In the genomic region with DNA sequence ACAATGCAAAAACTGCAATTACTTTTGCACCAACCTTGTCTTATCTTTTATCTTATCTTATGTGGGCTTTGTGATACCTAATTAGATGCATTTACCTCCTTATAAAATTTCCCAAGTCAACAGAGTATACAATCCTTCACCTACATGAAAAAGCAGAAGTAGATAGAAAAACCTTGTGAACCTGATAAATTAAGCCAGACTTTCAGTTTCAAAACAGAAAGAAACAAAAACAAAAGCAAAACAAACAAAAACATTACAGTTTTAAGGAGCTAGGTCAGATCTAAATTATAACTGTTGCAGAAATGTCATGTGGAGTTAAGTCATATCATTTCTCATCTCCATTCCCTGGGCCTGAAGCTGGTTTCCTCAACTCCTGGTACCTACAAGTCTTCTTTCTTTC, we compare ENCODE assay signal across 13 cellular contexts. TPM values are rescaled to one million over a fixed set of nuclear protein-coding genes. Genes with fewer than 3 reads are reported as not detected.
A peak's percentile ranks its signal among the peaks of the same experiment; 100 is the strongest.
DNase-seq lines count a peak whose midpoint lies in the region; ATAC-seq and TF ChIP-seq lines count a peak whose summit lies in the region.
"Had no signal": no experiment of that assay in that cellular context is flagged by ENCODE, and none has a peak within 500 bp of the region (broad histone marks: within the 10 kb centered on the region; RNA-seq: fewer than 3 reads in every experiment).

No MANE protein-coding gene starts in this region.

- no peak overlapping the region for H2BK15ac ChIP-seq in mesendoderm (replicated peaks; ENCODE audit: low read depth)

- intact Hi-C loops in tibial artery (cut with DNase I; ENCODE audit: low total_unique reads): no loop called here
- intact Hi-C loops in MCF 10A (cut with micrococcal nuclease): no loop called here

- H3K27ac ChIP-seq in mesendoderm (ENCODE audit: low read depth, low read length): no peak overlapping the region
- H3K27ac ChIP-seq in tibial artery: no peak overlapping the region

- H4K8ac ChIP-seq in mesendoderm (ENCODE audit: low read depth, low read length): no peak overlapping the region

- CTCF ChIA-PET in MCF 10A (lab: Yijun Ruan, JAX): no interaction called here

- TF ChIP-seq CTCF in GM12865 (IDR thresholded peaks at IDR 0.05; ENCODE audit: insufficient read depth, low read depth, low read length, missing control alignments) (no peak), tibial artery (IDR thresholded peaks at IDR 0.05) (no peak), MCF 10A (IDR thresholded peaks at IDR 0.05; ENCODE audit: unreplicated experiment) (no peak)

- DNase-seq in GM12865 (ENCODE audit: low read depth): peak; percentile 33
- DNase-seq in mesendoderm: no peak
- DNase-seq in tibial artery: no peak
- DNase-seq in effector CD4-positive, alpha-beta T cell: no peak
- DNase-seq in MCF 10A (ENCODE audit: unreplicated experiment): no peak
- DNase-seq: activated CD4-positive, alpha-beta T cell treated with anti-CD3 and anti-CD28 coated beads, Interleukin-2, amount 50 U/mL, for 48 hours; NCI-H1436; stimulated activated CD4-positive, alpha-beta T cell treated with anti-CD3 and anti-CD28 coated beads, Interleukin-4, amount 100 ng/mL, for 4 hours had no signal

- no peaks in the 10 kb centered on the region for H3K9me3 ChIP-seq in tibial artery

- H3K4ac ChIP-seq in mesendoderm (ENCODE audit: low read depth, low read length): no peak overlapping the region

- no TSS peak for BruUV-seq in MCF 10A (replicated peaks; lab: Mats Ljungman, UMichigan)

- peak overlapping the region; percentile 33 for H3K4me3 ChIP-seq in GM12865 (ENCODE audit: low read depth, low read length)
- H3K4me3 ChIP-seq in mesendoderm (ENCODE audit: low read length): no peak overlapping the region
- no peak overlapping the region for H3K4me3 ChIP-seq in tibial artery

- no peak overlapping the region for H3K4me2 ChIP-seq in mesendoderm (ENCODE audit: low read length)

- H3K18ac ChIP-seq in mesendoderm (ENCODE audit: low read length): no peak overlapping the region

- POLR2A ChIA-PET in MCF 10A (lab: Yijun Ruan, JAX): no interaction called here

- H3K36me3 ChIP-seq in mesendoderm (ENCODE audit: control insufficient read depth, insufficient read depth, low read length) (no peaks in the 10 kb centered on the region), tibial artery (no peaks in the 10 kb centered on the region)

- H3K79me2 ChIP-seq in mesendoderm (ENCODE audit: control insufficient read depth, insufficient read depth, low read length): no peaks in the 10 kb centered on the region

- H2AK5ac ChIP-seq in mesendoderm (ENCODE audit: low read length): no peak overlapping the region

- no peaks in the 10 kb centered on the region for H3K27me3 ChIP-seq in mesendoderm (ENCODE audit: insufficient read depth, low read length, poor library complexity)
- no peaks in the 10 kb centered on the region for H3K27me3 ChIP-seq in tibial artery

- no peaks in the 10 kb centered on the region for H3K79me1 ChIP-seq in mesendoderm (ENCODE audit: low read length)

- no peak overlapping the region for H3K4me3 Mint-ChIP-seq in MCF 10A (ENCODE audit: unreplicated experiment)
- H3K4me3 Mint-ChIP-seq: activated naive CD4-positive, alpha-beta T cell treated with anti-CD3 and anti-CD28 coated beads, Interleukin-2, amount 50 U/mL, for 24 hours had no signal

- H3K4me1 ChIP-seq in mesendoderm (ENCODE audit: control insufficient read depth, low read depth, low read length) (no peaks in the 10 kb centered on the region), tibial artery (no peaks in the 10 kb centered on the region)

- H4K5ac ChIP-seq in mesendoderm (ENCODE audit: low read length): no peak overlapping the region

- peak; percentile 93 for ATAC-seq in GM19372 (IDR thresholded peaks at IDR 0.05; ENCODE audit: low read depth, unreplicated experiment)
- peak; percentile 91 for ATAC-seq in HG02623 (IDR thresholded peaks at IDR 0.05; ENCODE audit: unreplicated experiment)
- ATAC-seq in HG03196 (IDR thresholded peaks at IDR 0.05; ENCODE audit: unreplicated experiment): peak; percentile 91

- no peaks in the 10 kb centered on the region for H3K4me1 Mint-ChIP-seq in MCF 10A (ENCODE audit: insufficient read depth, unreplicated experiment)
- H3K4me1 Mint-ChIP-seq: activated naive CD4-positive, alpha-beta T cell treated with anti-CD3 and anti-CD28 coated beads, Interleukin-2, amount 50 U/mL, for 24 hours had no signal

- H2BK5ac ChIP-seq in mesendoderm (ENCODE audit: low read length): no peak overlapping the region

- no peak overlapping the region for H3K56ac ChIP-seq in mesendoderm (ENCODE audit: low read length)

- no peaks in the 10 kb centered on the region for H3K9me3 Mint-ChIP-seq in MCF 10A (ENCODE audit: unreplicated experiment)
- H3K9me3 Mint-ChIP-seq: activated naive CD4-positive, alpha-beta T cell treated with anti-CD3 and anti-CD28 coated beads, Interleukin-2, amount 50 U/mL, for 24 hours had no signal

- H3K27ac Mint-ChIP-seq in MCF 10A (ENCODE audit: low read depth, unreplicated experiment): no peak overlapping the region
- H3K27ac Mint-ChIP-seq: activated naive CD4-positive, alpha-beta T cell treated with anti-CD3 and anti-CD28 coated beads, Interleukin-2, amount 50 U/mL, for 24 hours had no signal

- H3K9ac ChIP-seq in mesendoderm (ENCODE audit: low read length): no peak overlapping the region

- no peak overlapping the region for H2BK120ac ChIP-seq in mesendoderm (ENCODE audit: low read depth, low read length)

- H3K27me3 Mint-ChIP-seq in MCF 10A (ENCODE audit: insufficient read depth, unreplicated experiment): no peaks in the 10 kb centered on the region

- H3K36me3 Mint-ChIP-seq in MCF 10A (ENCODE audit: insufficient read depth, unreplicated experiment): no peaks in the 10 kb centered on the region
- H3K36me3 Mint-ChIP-seq: activated naive CD4-positive, alpha-beta T cell treated with anti-CD3 and anti-CD28 coated beads, Interleukin-2, amount 50 U/mL, for 24 hours had no signal

- no peak overlapping the region for H3K23ac ChIP-seq in mesendoderm (ENCODE audit: low read length)

RNA-seq across cellular contexts. Expression of a gene that starts 24.9 kb away (rescaled TPM):
- 0.34 TPM for polyA plus RNA-seq in mesendoderm (2013, experiment 1 of 2)
- 0.31 TPM for polyA plus RNA-seq in mesendoderm (2013, experiment 2 of 2)
- not detected in 2 replicates for total RNA-seq in MCF 10A (2022)
- total RNA-seq: chondrocyte had no signal
